In genomic region chr16:30808163-30808562, GRCh38 we compare ENCODE assay signal across 22 cellular contexts. TPM values are rescaled to one million over a fixed set of nuclear protein-coding genes. Genes with fewer than 3 reads are reported as not detected.
DNase-seq lines count a peak whose midpoint lies in the region; ATAC-seq, FAIRE-seq and TF ChIP-seq lines count a peak whose summit lies in the region.
"Had no signal": no experiment of that assay in that cellular context is flagged by ENCODE, and none has a peak within 500 bp of the region (broad histone marks: within the 10 kb centered on the region; RNA-seq: fewer than 3 reads in every experiment).

No MANE protein-coding gene starts in this region.

- no peak overlapping the region for H3K4me2 ChIP-seq in neural progenitor cell

- H3K79me2 ChIP-seq in neural progenitor cell (ENCODE audit: low read depth), result no peaks in the 10 kb centered on the region

- H3K27me3 ChIP-seq in neural progenitor cell (peaks cover 52% of the 10 kb centered on the region), pancreas (no peaks in the 10 kb centered on the region)

- no peaks in the 10 kb centered on the region for H3K9me3 Mint-ChIP-seq in neural progenitor cell
- H3K9me3 Mint-ChIP-seq in activated naive CD8-positive, alpha-beta T cell treated with anti-CD3 and anti-CD28 coated beads, Interleukin-2, amount 50 U/mL, for 24 hours, result no peaks in the 10 kb centered on the region
- H3K9me3 Mint-ChIP-seq in progenitor cell of endocrine pancreas (ENCODE audit: low read depth), result no peaks in the 10 kb centered on the region

- no peak for ATAC-seq in pancreas
- ATAC-seq in activated naive CD8-positive, alpha-beta T cell treated with anti-CD3 and anti-CD28 coated beads, Interleukin-2, amount 50 U/mL, for 24 hours, result no peak
- ATAC-seq: HCT116, T-helper 17 cell had no signal

- peaks cover 21% of the 10 kb centered on the region for H3K4me1 Mint-ChIP-seq in neural progenitor cell
- peaks cover 18% of the 10 kb centered on the region for H3K4me1 Mint-ChIP-seq in activated naive CD8-positive, alpha-beta T cell treated with anti-CD3 and anti-CD28 coated beads, Interleukin-2, amount 50 U/mL, for 24 hours
- peaks cover 13% of the 10 kb centered on the region for H3K4me1 Mint-ChIP-seq in progenitor cell of endocrine pancreas (ENCODE audit: low read depth)

- H3K36me3 ChIP-seq in neural progenitor cell, result no peaks in the 10 kb centered on the region
- no peaks in the 10 kb centered on the region for H3K36me3 ChIP-seq in pancreas

- H3K9ac ChIP-seq in neural progenitor cell, result no peak overlapping the region

- TF ChIP-seq CTCF in neural progenitor cell (IDR thresholded peaks at IDR 0.05) (no peak), pancreas (IDR thresholded peaks at IDR 0.05) (no peak), progenitor cell of endocrine pancreas (IDR thresholded peaks at IDR 0.05; ENCODE audit: unreplicated experiment) (no peak)

- DNase-seq in GM12891 (ENCODE audit: insufficient read length, low spot score) (no peak), MV-4-11 (lab: John Stamatoyannopoulos, UW) (peak; percentile 82), SIG-M5 (lab: John Stamatoyannopoulos, UW) (peak; percentile 22), neural progenitor cell (ENCODE audit: low spot score) (no peak), pancreas (no peak), progenitor cell of endocrine pancreas (ENCODE audit: low spot score, unreplicated experiment) (no peak)
- DNase-seq in activated naive CD8-positive, alpha-beta T cell treated with anti-CD3 and anti-CD28 coated beads, Interleukin-2, amount 50 U/mL, for 24 hours, result no peak
- DNase-seq: C1 segment of cervical spinal cord, COR-L47, DMS 273 treated with DMSO at 0.1 percent for 48 hours, GOT3, KG1, NCI-H1048, NCI-H1436, NCI-H1930, NCI-H226, NCI-H524, SHP77, T-helper 17 cell had no signal

- H4K20me1 ChIP-seq in neural progenitor cell (ENCODE audit: low read depth), result no peaks in the 10 kb centered on the region

- peaks cover 22% of the 10 kb centered on the region for H3F3A ChIP-seq in neural progenitor cell (ENCODE audit: low read depth)

- no peaks in the 10 kb centered on the region for H3K9me3 ChIP-seq in neural progenitor cell (ENCODE audit: low read depth)
- H3K9me3 ChIP-seq in pancreas, result no peaks in the 10 kb centered on the region

- no peak for TF ChIP-seq POLR2A in GM12891 (IDR thresholded peaks at IDR 0.05; ENCODE audit: low read depth, low read length)

- intact Hi-C loops in pancreas (cut with DNase I), result no loop called here

- H3K27ac Mint-ChIP-seq in neural progenitor cell (no peak overlapping the region), progenitor cell of endocrine pancreas (no peak overlapping the region)
- no peak overlapping the region for H3K27ac Mint-ChIP-seq in activated naive CD8-positive, alpha-beta T cell treated with anti-CD3 and anti-CD28 coated beads, Interleukin-2, amount 50 U/mL, for 24 hours
- H3K27ac Mint-ChIP-seq: T-helper 17 cell had no signal

- WGBS in pancreas, 2 donors, result 90 to 98% methylated on average over 5 of the region's 5 CpGs

- H3K27me3 Mint-ChIP-seq in neural progenitor cell (ENCODE audit: insufficient read depth, low read depth) (no peaks in the 10 kb centered on the region), progenitor cell of endocrine pancreas (peaks cover 5% of the 10 kb centered on the region)
- H3K27me3 Mint-ChIP-seq in activated naive CD8-positive, alpha-beta T cell treated with anti-CD3 and anti-CD28 coated beads, Interleukin-2, amount 50 U/mL, for 24 hours, result peaks cover 1% of the 10 kb centered on the region

- H3K27ac ChIP-seq in neural progenitor cell (no peak overlapping the region), pancreas (no peak overlapping the region)

- H3K4me3 Mint-ChIP-seq in neural progenitor cell (peak overlapping the region; percentile 64), progenitor cell of endocrine pancreas (ENCODE audit: low read depth) (no peak overlapping the region)
- no peak overlapping the region for H3K4me3 Mint-ChIP-seq in activated naive CD8-positive, alpha-beta T cell treated with anti-CD3 and anti-CD28 coated beads, Interleukin-2, amount 50 U/mL, for 24 hours
- H3K4me3 Mint-ChIP-seq: T-helper 17 cell had no signal

- FAIRE-seq in GM12891 (lab: Jason Lieb, UNC), result no peak
- no peak for FAIRE-seq in pancreas (lab: Jason Lieb, UNC)
- FAIRE-seq: G401.6, RCC 7860 had no signal

- no peak overlapping the region for H2AFZ ChIP-seq in neural progenitor cell (replicated peaks)

- H3K4me3 ChIP-seq in neural progenitor cell (no peak overlapping the region), pancreas (no peak overlapping the region)

- H3K4me1 ChIP-seq in neural progenitor cell (peaks cover 13% of the 10 kb centered on the region), pancreas (peaks cover 6 to 9% (median 8%) of the 10 kb centered on the region in 3 donors)

- H3K36me3 Mint-ChIP-seq in neural progenitor cell (no peaks in the 10 kb centered on the region), progenitor cell of endocrine pancreas (ENCODE audit: insufficient read depth) (no peaks in the 10 kb centered on the region)
- no peaks in the 10 kb centered on the region for H3K36me3 Mint-ChIP-seq in activated naive CD8-positive, alpha-beta T cell treated with anti-CD3 and anti-CD28 coated beads, Interleukin-2, amount 50 U/mL, for 24 hours (ENCODE audit: low read depth)

TF ChIP-seq in GM12891, 5 proteins besides CTCF, POLR2A, EP300 and RAD21:
- TF ChIP-seq SPI1 (IDR thresholded peaks at IDR 0.05; ENCODE audit: low read depth, low read length) (0 out of 2 replicates have a peak, but pooled peaks have one; percentile 18), TAF1 (IDR thresholded peaks at IDR 0.05; ENCODE audit: low read depth, low read length) (no peak), PAX5 (IDR thresholded peaks at IDR 0.05; ENCODE audit: insufficient read depth, low read length, severe bottlenecking) (no peak)

RNA-seq across cellular contexts. Expression of gene ZNF629, which starts 21.2 kb away (rescaled TPM):
- 1.2 TPM for polyA plus RNA-seq in GM12891 (2012; ENCODE audit: low read depth, missing spikeins)
- 13.7 and 24.5 TPM in 2 replicates for total RNA-seq in neural progenitor cell (ENCODE audit: low replicate concordance)
- 1 to 10 TPM; 4.5 to 8.6 (median 6.2) TPM for total RNA-seq in pancreas
- polyA plus RNA-seq in pancreas, result 1 to 10 TPM; 5.8 to 6.3 TPM
- 33.0 and 35.0 TPM in 2 replicates for total RNA-seq in progenitor cell of endocrine pancreas

RNA-seq across cellular contexts. Expression of gene RNF40, which starts 46.0 kb away (rescaled TPM):
- polyA plus RNA-seq in GM12891 (2012; ENCODE audit: low read depth, missing spikeins), result 39.2 TPM
- 45.6 and 77.3 TPM in 2 replicates for total RNA-seq in neural progenitor cell (ENCODE audit: low replicate concordance)
- 10 to 100 TPM; 37.7 to 66.6 (median 40.6) TPM for total RNA-seq in pancreas
- 10 to 100 TPM; 65.3 to 68.4 TPM for polyA plus RNA-seq in pancreas
- 137 and 155 TPM in 2 replicates for total RNA-seq in progenitor cell of endocrine pancreas

RNA-seq across cellular contexts. Expression of gene CFAP119, which starts 46.3 kb away (rescaled TPM):
- 8.3 TPM for polyA plus RNA-seq in GM12891 (2012; ENCODE audit: low read depth, missing spikeins)
- total RNA-seq in neural progenitor cell (ENCODE audit: low replicate concordance) (0.56 and 8.0 TPM in 2 replicates), pancreas (1 to 10 TPM; 1.7 to 5.7 (median 3.0) TPM), progenitor cell of endocrine pancreas (19.3 and 22.2 TPM in 2 replicates)
- 10 to 100 TPM; 21.4 to 32.1 TPM for polyA plus RNA-seq in pancreas

RNA-seq across cellular contexts. Expression of gene PHKG2, which starts 59.9 kb away (rescaled TPM):
- 29.2 TPM for polyA plus RNA-seq in GM12891 (2012; ENCODE audit: low read depth, missing spikeins)
- total RNA-seq in neural progenitor cell (ENCODE audit: low replicate concordance), result 20.2 and 31.4 TPM in 2 replicates
- 10 to 100 TPM in 3 of 6 donors, 1 to 10 TPM in 3; 7.9 to 15.7 (median 9.5) TPM for total RNA-seq in pancreas
- polyA plus RNA-seq in pancreas, result 10 to 100 TPM; 42.1 to 42.3 TPM
- total RNA-seq in progenitor cell of endocrine pancreas, result 53.5 and 61.8 TPM in 2 replicates

Comparison
In these comparisons a context has a peak if more than half of its experiments do, and no peak if none do; other contexts are left out.
1. DNase-seq: peak in MV-4-11 (single experiment) and SIG-M5 (single experiment); none in GM12891 (single experiment), neural progenitor cell (single experiment), pancreas (0 of 6), activated naive CD8-positive, alpha-beta T cell treated with anti-CD3 and anti-CD28 coated beads, Interleukin-2, amount 50 U/mL, for 24 hours (single experiment) and progenitor cell of endocrine pancreas (single experiment).